20 cellular contexts compared by ENCODE assay signal in genomic region chr4:95504488-95504887, GRCh38. TPM values are rescaled to one million over a fixed set of nuclear protein-coding genes. Genes with fewer than 3 reads are reported as not detected.
A peak's percentile ranks its signal among the peaks of the same experiment; 100 is the strongest.
DNase-seq lines count a peak whose midpoint lies in the region; ATAC-seq, FAIRE-seq and TF ChIP-seq lines count a peak whose summit lies in the region.
"Had no signal": no experiment of that assay in that cellular context is flagged by ENCODE, and none has a peak within 500 bp of the region (broad histone marks: within the 10 kb centered on the region; RNA-seq: fewer than 3 reads in every experiment).

No MANE protein-coding gene starts in this region.

- peaks cover 23 to 43% of the 10 kb centered on the region in 2 experiments; a peak in 3 of 4 replicates for H3K4me1 ChIP-seq in HCT116 (ENCODE audit: control insufficient read depth in 1 of 2, insufficient read depth in 2 of 2, low read length in 2 of 2)
- peaks cover 16% of the 10 kb centered on the region for H3K4me1 ChIP-seq in KMS-11 (ENCODE audit: low read depth, poor library complexity, severe bottlenecking)
- H3K4me1 ChIP-seq in K562 (replicated peaks in 1 of 2; ENCODE audit: control insufficient read depth in 2 of 2, insufficient read depth in 2 of 2, low read length in 2 of 2), result no peaks in the 10 kb centered on the region
- H3K4me1 ChIP-seq: BLaER1, HAP-1 had no signal

- H2AFZ ChIP-seq in HCT116 (ENCODE audit: low read depth, low read length, poor library complexity, severe bottlenecking) (peak overlapping the region; percentile 19), KMS-11 (ENCODE audit: low read depth) (no peak overlapping the region), K562 (ENCODE audit: low read depth, low read length) (no peak overlapping the region)
- H2AFZ ChIP-seq: GM23248 had no signal

- POLR2A ChIA-PET in HCT116 (lab: Charles Lee), result no interaction called here
- POLR2A ChIA-PET in K562 (lab: Yijun Ruan, JAX), result no interaction called here

- H3K4me3 ChIP-seq in HCT116 (replicated peaks in 1 of 2; ENCODE audit: low read depth in 1 of 2, low read length in 2 of 2) (no peak overlapping the region), KMS-11 (IDR thresholded peaks at IDR 0.05; ENCODE audit: insufficient read depth, low read depth, low read length) (no peak overlapping the region), K562 (no peak overlapping the region)
- H3K4me3 ChIP-seq: BLaER1, GM12878, GM23248, HAP-1 had no signal

- FAIRE-seq in K562 (lab: Jason Lieb, UNC), result no peak
- FAIRE-seq: GM12878 had no signal

- H3K36me3 ChIP-seq in HCT116 (ENCODE audit: control insufficient read depth in 1 of 2, insufficient read depth in 2 of 2, low read length in 2 of 2) (no peaks in the 10 kb centered on the region), KMS-11 (ENCODE audit: insufficient read depth) (no peaks in the 10 kb centered on the region), K562 (ENCODE audit: control insufficient read depth, insufficient read depth, low read length) (no peaks in the 10 kb centered on the region)
- H3K36me3 ChIP-seq: BLaER1, HAP-1 had no signal

- H3K9ac ChIP-seq in HCT116 (ENCODE audit: low read length) (no peak overlapping the region), KMS-11 (no peak overlapping the region), K562 (ENCODE audit: insufficient read depth in 1 of 2, low read depth in 2 of 2, low read length in 2 of 2) (no peak overlapping the region)
- H3K9ac ChIP-seq: BLaER1, GM23248 had no signal

- H3K27ac ChIP-seq in HCT116 (ENCODE audit: low read depth, low read length) (peak overlapping the region; percentile 38; the same call in 1 of the 2 replicates), KMS-11 (no peak overlapping the region), K562 (ENCODE audit: extremely low read depth, low read depth, low read length) (no peak overlapping the region)
- H3K27ac ChIP-seq: BLaER1, GM23248, HL-60 had no signal

- no peaks in the 10 kb centered on the region for H4K20me1 ChIP-seq in HCT116 (ENCODE audit: insufficient read depth)
- no peaks in the 10 kb centered on the region for H4K20me1 ChIP-seq in KMS-11 (ENCODE audit: insufficient read depth)
- no peaks in the 10 kb centered on the region for H4K20me1 ChIP-seq in K562 (replicated peaks; ENCODE audit: control insufficient read depth, insufficient read depth, low read length)
- H4K20me1 ChIP-seq: BLaER1 had no signal

- no peaks in the 10 kb centered on the region for H3K27me3 ChIP-seq in HCT116 (ENCODE audit: insufficient read depth, low read length)
- no peaks in the 10 kb centered on the region for H3K27me3 ChIP-seq in KMS-11 (ENCODE audit: insufficient read depth, low read depth)
- H3K27me3 ChIP-seq in K562 (ENCODE audit: control insufficient read depth in 2 of 2, insufficient read depth in 2 of 2, low read length in 2 of 2), result no peaks in the 10 kb centered on the region
- H3K27me3 ChIP-seq: BLaER1 had no signal

- TF ChIP-seq CTCF in HCT116 (IDR thresholded peaks at IDR 0.05 in 2 of 3, conservative IDR thresholded peaks at IDR 0.05 in 1 of 3; ENCODE audit: borderline replicate concordance in 1 of 3, insufficient read depth in 1 of 3, low read depth in 2 of 3, low read length in 2 of 3) (no peak), KMS-11 (conservative IDR thresholded peaks at IDR 0.05; ENCODE audit: low read depth, low read length) (no peak), K562 (IDR thresholded peaks at IDR 0.05 in 2 of 3, conservative IDR thresholded peaks at IDR 0.05 in 1 of 3; ENCODE audit: insufficient read depth in 2 of 3, low read depth in 1 of 3, low read length in 3 of 3) (no peak)

- WGBS in K562 (ENCODE audit: insufficient coverage, low coverage, missing lambda C conversion rate), result 0% methylated on average over 3 of the region's 3 CpGs

- RAD21 ChIA-PET in HCT116 (lab: Charles Lee; ENCODE audit: low non-redundant PET in 1 of 2, low total read pairs in 2 of 2, uncharacterized antibody in 2 of 2, unreplicated experiment in 2 of 2), result no interaction called here

- in situ Hi-C loops in K562 (cut with MboI), result loop anchor here (25.0 kb wide), 1 partner anchor 342 kb away; no protein-coding TSS in a partner anchor

- no peak for TF ChIP-seq EP300 in K562 (IDR thresholded peaks at IDR 0.05; ENCODE audit: low read length)

- DNase-seq in HCT116 (ENCODE audit: low read depth, low spot score), result no peak
- no peak for DNase-seq in K562 (ENCODE audit: extremely low read depth in 1 of 4, low spot score in 3 of 4)
- no peak for DNase-seq in AG08396 (ENCODE audit: low spot score)
- DNase-seq in DMS153 (lab: John Stamatoyannopoulos, UW), result no peak
- DNase-seq: CD4-positive, alpha-beta memory T cell; DMS53; DND-41; EL; GM23248; HFFc6; KG1 had no signal

- no TSS peak for BruUV-seq in HCT116 (replicated peaks; lab: Mats Ljungman, UMichigan)
- no TSS peak for BruUV-seq in K562 (replicated peaks; lab: Mats Ljungman, UMichigan)

- ATAC-seq in HCT116 (no peak), K562 (no peak), GM19452 (IDR thresholded peaks at IDR 0.05; ENCODE audit: unreplicated experiment) (no peak)
- ATAC-seq: GM12878 had no signal

- TF ChIP-seq RAD21 in HCT116 (IDR thresholded peaks at IDR 0.05; ENCODE audit: low read depth) (no peak), K562 (CRISPR knock-in tag; conservative IDR thresholded peaks at IDR 0.05 in 1 of 2, IDR thresholded peaks at IDR 0.05 in 1 of 2) (no peak)

- H3K9me1 ChIP-seq in K562 (ENCODE audit: control insufficient read depth, insufficient read depth, low read length), result no peaks in the 10 kb centered on the region

- H3K9me3 ChIP-seq in HCT116 (ENCODE audit: control insufficient read depth in 1 of 2, insufficient read depth in 1 of 2, low read depth in 1 of 2, low read length in 2 of 2) (no peaks in the 10 kb centered on the region), K562 (replicated peaks; ENCODE audit: control insufficient read depth, insufficient read depth, low read depth, low read length) (no peaks in the 10 kb centered on the region)
- H3K9me3 ChIP-seq: BLaER1, HAP-1 had no signal

- no peak for TF ChIP-seq POLR2A in HCT116 (IDR thresholded peaks at IDR 0.05; ENCODE audit: borderline replicate concordance, extremely low read depth, insufficient read depth, insufficient read length)
- no peak for TF ChIP-seq POLR2A in K562 (conservative IDR thresholded peaks at IDR 0.05)

- CTCF ChIA-PET in HCT116 (lab: Charles Lee) (no interaction called here), K562 (lab: Yijun Ruan, JAX; ENCODE audit: low intra/inter-chr PET ratio) (no interaction called here)

- intact Hi-C loops in HCT116 (cut with micrococcal nuclease) (no loop called here), K562 (cut with micrococcal nuclease) (no loop called here)

- no peaks in the 10 kb centered on the region for H3K79me2 ChIP-seq in HCT116 (ENCODE audit: insufficient read depth, low read length)
- no peaks in the 10 kb centered on the region for H3K79me2 ChIP-seq in KMS-11 (ENCODE audit: insufficient read depth, low read depth)
- H3K79me2 ChIP-seq in K562 (ENCODE audit: control insufficient read depth, insufficient read depth, low read length), result no peaks in the 10 kb centered on the region

- H3K4me2 ChIP-seq in HCT116 (ENCODE audit: low read length) (no peak overlapping the region), KMS-11 (peak overlapping the region; percentile 19; the same call in 1 of the 2 replicates), K562 (ENCODE audit: insufficient read depth, low read length) (no peak overlapping the region)
- H3K4me2 ChIP-seq: BLaER1 had no signal

- H3K9me2 ChIP-seq in HCT116 (ENCODE audit: insufficient read depth), result no peaks in the 10 kb centered on the region

TF ChIP-seq in HCT116, 20 proteins besides CTCF, POLR2A, EP300 and RAD21 (continues in another document):
- no peak for TF ChIP-seq ZFX (IDR thresholded peaks at IDR 0.05)
- TF ChIP-seq MAX (IDR thresholded peaks at IDR 0.05), result no peak

TF ChIP-seq in K562, 482 proteins besides CTCF, POLR2A, EP300 and RAD21:
- no peak for TF ChIP-seq SMAD1 (IDR thresholded peaks at IDR 0.05; ENCODE audit: low read depth, low read length, partially characterized antibody)
- 0 out of 2 replicates have a peak, but pooled peaks have one; percentile 34 for TF ChIP-seq MAFF (IDR thresholded peaks at IDR 0.05; ENCODE audit: low read length)
- TF ChIP-seq ZNF316 (IDR thresholded peaks at IDR 0.05), result peak; percentile 64
- no peak for TF ChIP-seq ZNF184 (CRISPR knock-in tag; IDR thresholded peaks at IDR 0.05)

RNA-seq across cellular contexts. Expression of gene UNC5C, which starts 44.3 kb away (rescaled TPM):
- total RNA-seq in HCT116 (2021; ENCODE audit: unreplicated experiment) (not detected), K562 (2014; rRNA removed) (0.05 and 0.12 TPM in 2 replicates), K562 (2014; rRNA removed; fragmentation: Illumina TruSeq; extraction: Trizol) (0.03 and 0.04 TPM in 2 replicates), K562 (2015; rRNA removed; fragmentation: Illumina TruSeq; extraction: Trizol) (0.04 TPM in 2 replicates), K562 (2021) (0.02 TPM in 2 replicates)
- not detected in 2 replicates for polyA plus RNA-seq in HCT116 (2012)
- not detected in 2 replicates for total RNA-seq in K562 (2011; cell fraction: chromatin; rRNA removed; ENCODE audit: low replicate concordance)
- total RNA-seq in K562 (2011; cell fraction: nucleolus; rRNA removed), result under 0.01 TPM in 1 of 2 replicates, not detected in the other
- not detected in 2 replicates for total RNA-seq in K562 (2011; cell fraction: nucleoplasm; rRNA removed)
- polyA plus RNA-seq in K562 (2011; rRNA removed) (0.10 and 0.99 TPM in 2 replicates), K562 (2014; fragmentation: Illumina TruSeq; extraction: Trizol) (0.03 TPM in 1 of 2 replicates, not detected in the other), K562 (2014; fragmentation: Nextera tagmentation; extraction: Ambion mirVana) (under 1 TPM in 1 of 2 experiments, not detected in 1; under 0.01 TPM), K562 (2014; rRNA removed) (0.01 TPM in 1 of 2 replicates, not detected in the other)
- polyA plus RNA-seq in K562 (2011; cell fraction: cytosol; rRNA removed), result 0.01 and 1.0 TPM in 2 replicates
- 0.11 and 0.98 TPM in 2 replicates for polyA plus RNA-seq in K562 (2011; cell fraction: nucleus; rRNA removed)
- 0.01 and 0.04 TPM in 2 replicates for polyA plus RNA-seq in K562 (2012)
- polyA minus RNA-seq in K562 (2011; rRNA and poly(A)+ RNA removed), result 0.11 and 4.3 TPM in 2 replicates
- 0.91 TPM in 1 of 2 replicates, not detected in the other for polyA minus RNA-seq in K562 (2011; cell fraction: cytosol; rRNA and poly(A)+ RNA removed)
- 0.27 and 6.1 TPM in 2 replicates for polyA minus RNA-seq in K562 (2011; cell fraction: nucleus; rRNA and poly(A)+ RNA removed)
- total RNA-seq: CD4-positive, alpha-beta memory T cell; G401; GM23248; HFFc6 had no signal
- polyA plus RNA-seq: CD14-positive monocyte; CD4-positive, alpha-beta memory T cell; GM23248; IgD-negative memory B cell had no signal
